8 cellular contexts compared by ENCODE assay signal in genomic region chr1:112701227-112702066, GRCh38. TPM values are rescaled to one million over a fixed set of nuclear protein-coding genes. Genes with fewer than 3 reads are reported as not detected.
DNase-seq lines count a peak whose midpoint lies in the region; ATAC-seq and TF ChIP-seq lines count a peak whose summit lies in the region.

No MANE protein-coding gene starts in this region.

- no peaks in the 10 kb centered on the region for H3K27me3 ChIP-seq in SK-N-SH (ENCODE audit: insufficient read depth)
- H3K27me3 ChIP-seq in adrenal gland = no peaks in the 10 kb centered on the region
- no peaks in the 10 kb centered on the region for H3K27me3 ChIP-seq in lung (ENCODE audit: control insufficient read depth, insufficient read depth)
- no peaks in the 10 kb centered on the region for H3K27me3 ChIP-seq in suprapubic skin

- POLR2A ChIA-PET in SK-N-SH (lab: Yijun Ruan, JAX) = interaction anchor here (1.2 kb wide), 2 partner anchors 27 to 300 kb away, joined by 3 to 5 read pairs; partner anchors contain the start of gene MOV10

- TF ChIP-seq POLR2A in adrenal gland (IDR thresholded peaks at IDR 0.05) (no peak), suprapubic skin (IDR thresholded peaks at IDR 0.05) (no peak)

- DNase-seq in SK-N-SH (no peak), adrenal gland (peak in 1 of 7 donors; percentile 58), lung (ENCODE audit: low spot score) (no peak), suprapubic skin (ENCODE audit: low spot score in 2 of 2) (no peak), NCI-H2081 (lab: John Stamatoyannopoulos, UW) (no peak), hypothalamus (lab: John Stamatoyannopoulos, UW) (no peak)

- H3K79me2 ChIP-seq in SK-N-SH (ENCODE audit: insufficient read depth) = peaks cover 38% of the 10 kb centered on the region

- peak overlapping the region; percentile 57; the same call in 1 of the 2 replicates for H3K9ac ChIP-seq in SK-N-SH

- H3K9me2 ChIP-seq in SK-N-SH = no peaks in the 10 kb centered on the region

- H3K9me3 ChIP-seq in SK-N-SH (no peaks in the 10 kb centered on the region), adrenal gland (replicated peaks in 1 of 3) (no peaks in the 10 kb centered on the region), lung (ENCODE audit: control insufficient read depth in 2 of 2, insufficient read depth in 1 of 2, low read length in 1 of 2) (no peaks in the 10 kb centered on the region), suprapubic skin (no peaks in the 10 kb centered on the region)

- H3K27ac ChIP-seq in SK-N-SH (ENCODE audit: low read depth in 2 of 2, low read length in 1 of 2) = peak overlapping the region; percentile 70 to 90
- H3K27ac ChIP-seq in adrenal gland = peak overlapping the region; percentile 65 to 95 (median 92)
- H3K27ac ChIP-seq in lung (ENCODE audit: low read depth in 1 of 2, low read length in 1 of 2) = peak overlapping the region; percentile 88 to 89
- peak overlapping the region; percentile 77 for H3K27ac ChIP-seq in suprapubic skin

- WGBS in SK-N-SH (ENCODE audit: low lambda C conversion rate) = 92% methylated on average over 17 of the region's 17 CpGs
- 63 to 76% (median 66%) methylated on average over 12 to 17 of the region's 17 CpGs for WGBS in adrenal gland, 4 donors
- 74 to 81% methylated on average over 17 of the region's 17 CpGs for WGBS in lung, 2 donors
- 86% methylated on average over 7 of the region's 17 CpGs for WGBS in suprapubic skin

- no peak overlapping the region for H2AFZ ChIP-seq in SK-N-SH (ENCODE audit: low read depth)

- TF ChIP-seq CTCF in SK-N-SH (IDR thresholded peaks at IDR 0.05) (no peak), adrenal gland (IDR thresholded peaks at IDR 0.05) (no peak), lung (IDR thresholded peaks at IDR 0.05; ENCODE audit: control extremely low read depth, extremely low read depth) (no peak), suprapubic skin (IDR thresholded peaks at IDR 0.05) (no peak)

- no peak for TF ChIP-seq RAD21 in SK-N-SH (IDR thresholded peaks at IDR 0.05; ENCODE audit: low read length)

- H3K4me1 ChIP-seq in SK-N-SH (ENCODE audit: control insufficient read depth in 1 of 2, insufficient read depth in 2 of 2, low read depth in 1 of 2, low read length in 1 of 2) = peaks cover 36 to 60% of the 10 kb centered on the region in 2 experiments; a peak in 3 of 4 replicates
- peaks cover 48 to 76% of the 10 kb centered on the region in 2 donors for H3K4me1 ChIP-seq in adrenal gland (replicated peaks in 1 of 2)
- peaks cover 12 to 29% of the 10 kb centered on the region in 2 donors for H3K4me1 ChIP-seq in lung (ENCODE audit: control insufficient read depth in 2 of 2, insufficient read depth in 2 of 2, low read length in 2 of 2)
- H3K4me1 ChIP-seq in suprapubic skin = peaks cover 79% of the 10 kb centered on the region

- peak overlapping the region; percentile 46 for H3K4me2 ChIP-seq in SK-N-SH

- H3K36me3 ChIP-seq in SK-N-SH (replicated peaks in 1 of 2; ENCODE audit: control insufficient read depth in 1 of 2, insufficient read depth in 2 of 2, low read length in 1 of 2) (peaks cover 28 to 54% of the 10 kb centered on the region in 2 experiments), adrenal gland (replicated peaks in 1 of 2) (peaks cover 0 to 59% of the 10 kb centered on the region in 2 donors), lung (ENCODE audit: control insufficient read depth in 2 of 2, insufficient read depth in 2 of 2, low read length in 2 of 2) (peaks cover 0 to 29% of the 10 kb centered on the region in 2 donors), suprapubic skin (peaks cover 30% of the 10 kb centered on the region)

- TF ChIP-seq EP300 in SK-N-SH (IDR thresholded peaks at IDR 0.05; ENCODE audit: borderline replicate concordance in 1 of 2, low read depth in 1 of 2, low read length in 1 of 2) (no peak), suprapubic skin (IDR thresholded peaks at IDR 0.05) (no peak)

- H3K4me3 ChIP-seq in SK-N-SH (ENCODE audit: low read depth in 2 of 2, low read length in 1 of 2) (0 out of 4 replicates have a peak overlapping the region, but pooled peaks of 1 of the 2 experiments have one; percentile 18), adrenal gland (no peak overlapping the region), lung (no peak overlapping the region), suprapubic skin (no peak overlapping the region)

- H4K20me1 ChIP-seq in SK-N-SH (ENCODE audit: insufficient read depth) = peaks cover 11% of the 10 kb centered on the region

- H3F3A ChIP-seq in SK-N-SH (replicated peaks; ENCODE audit: insufficient read depth) = peaks cover 47% of the 10 kb centered on the region

- ATAC-seq in SK-N-SH treated with all-trans-retinoic acid at 6 μM for 48 hours (no peak), lung (ENCODE audit: insufficient read depth, low FRiP score) (no peak), HG03039 (IDR thresholded peaks at IDR 0.05; ENCODE audit: unreplicated experiment) (no peak)

- intact Hi-C loops in adrenal gland (cut with DNase I) = no loop called here

- CTCF ChIA-PET in SK-N-SH (lab: Yijun Ruan, JAX) = interaction anchor here (0.7 to 4.4 kb wide), 8 partner anchors 14 to 311 kb away, joined by 3 to 21 read pairs (median 8); partner anchors contain the start of genes MOV10 and PPM1J

TF ChIP-seq in SK-N-SH, 30 proteins besides CTCF, POLR2A, EP300 and RAD21 (continues in another document):
- no peak for TF ChIP-seq NRF1 (IDR thresholded peaks at IDR 0.05; ENCODE audit: low read depth, low read length)
- TF ChIP-seq, protein P1, sequence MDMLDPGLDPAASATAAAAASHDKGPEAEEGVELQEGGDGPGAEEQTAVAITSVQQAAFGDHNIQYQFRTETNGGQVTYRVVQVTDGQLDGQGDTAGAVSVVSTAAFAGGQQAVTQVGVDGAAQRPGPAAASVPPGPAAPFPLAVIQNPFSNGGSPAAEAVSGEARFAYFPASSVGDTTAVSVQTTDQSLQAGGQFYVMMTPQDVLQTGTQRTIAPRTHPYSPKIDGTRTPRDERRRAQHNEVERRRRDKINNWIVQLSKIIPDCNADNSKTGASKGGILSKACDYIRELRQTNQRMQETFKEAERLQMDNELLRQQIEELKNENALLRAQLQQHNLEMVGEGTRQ (IDR thresholded peaks at IDR 0.05; ENCODE audit: borderline replicate concordance, low read depth, low read length) = no peak
- no peak for TF ChIP-seq SMC3 (IDR thresholded peaks at IDR 0.05; ENCODE audit: low read depth, low read length)
- TF ChIP-seq GABPA (IDR thresholded peaks at IDR 0.05; ENCODE audit: low read depth) = no peak

TF ChIP-seq in SK-N-SH treated with all-trans-retinoic acid at 6 μM for 48 hours, 23 proteins besides CTCF, POLR2A, EP300 and RAD21:
- TF ChIP-seq ZNF70 (CRISPR knock-in tag; IDR thresholded peaks at IDR 0.05) (no peak), ZC3H10 (CRISPR knock-in tag; IDR thresholded peaks at IDR 0.05) (no peak), CSRNP3 (CRISPR knock-in tag; IDR thresholded peaks at IDR 0.05) (no peak), ZNF565 (CRISPR knock-in tag; conservative IDR thresholded peaks at IDR 0.05; ENCODE audit: low read depth) (no peak), ZFP3 (CRISPR knock-in tag; IDR thresholded peaks at IDR 0.05) (no peak), OSR1 (CRISPR knock-in tag; IDR thresholded peaks at IDR 0.05) (no peak), BACH2 (CRISPR knock-in tag; IDR thresholded peaks at IDR 0.05; ENCODE audit: borderline replicate concordance) (no peak)
- TF ChIP-seq, protein P2, sequence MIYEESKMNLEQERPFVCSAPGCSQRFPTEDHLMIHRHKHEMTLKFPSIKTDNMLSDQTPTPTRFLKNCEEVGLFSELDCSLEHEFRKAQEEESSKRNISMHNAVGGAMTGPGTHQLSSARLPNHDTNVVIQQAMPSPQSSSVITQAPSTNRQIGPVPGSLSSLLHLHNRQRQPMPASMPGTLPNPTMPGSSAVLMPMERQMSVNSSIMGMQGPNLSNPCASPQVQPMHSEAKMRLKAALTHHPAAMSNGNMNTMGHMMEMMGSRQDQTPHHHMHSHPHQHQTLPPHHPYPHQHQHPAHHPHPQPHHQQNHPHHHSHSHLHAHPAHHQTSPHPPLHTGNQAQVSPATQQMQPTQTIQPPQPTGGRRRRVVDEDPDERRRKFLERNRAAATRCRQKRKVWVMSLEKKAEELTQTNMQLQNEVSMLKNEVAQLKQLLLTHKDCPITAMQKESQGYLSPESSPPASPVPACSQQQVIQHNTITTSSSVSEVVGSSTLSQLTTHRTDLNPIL (CRISPR knock-in tag; IDR thresholded peaks at IDR 0.05; ENCODE audit: low read depth) = no peak

RNA-seq across cellular contexts. Expression of gene RHOC, which starts 5.5 kb away (rescaled TPM):
- polyA plus RNA-seq in SK-N-SH (2012; rRNA removed) (961 and 1,028 TPM in 2 replicates), adrenal gland (100 to 1,000 TPM; 186 to 242 (median 238) TPM), lung (100 to 1,000 TPM; 169 to 243 TPM)
- 761 and 772 TPM in 2 replicates for polyA plus RNA-seq in SK-N-SH (2012; cell fraction: cytosol; rRNA removed)
- polyA plus RNA-seq in SK-N-SH (2012; cell fraction: nucleus; rRNA removed) = 538 and 661 TPM in 2 replicates
- total RNA-seq in adrenal gland (100 to 1,000 TPM; 191 to 374 (median 235) TPM), lung (100 to 1,000 TPM; 125 to 211 TPM), suprapubic skin (100 to 1,000 TPM; 138 to 185 (median 153) TPM)

RNA-seq across cellular contexts. Expression of gene PPM1J, which starts 13.7 kb away (rescaled TPM):
- polyA plus RNA-seq in SK-N-SH (2012; rRNA removed) = 5.3 and 6.7 TPM in 2 replicates
- 2.7 and 3.7 TPM in 2 replicates for polyA plus RNA-seq in SK-N-SH (2012; cell fraction: cytosol; rRNA removed)
- polyA plus RNA-seq in SK-N-SH (2012; cell fraction: nucleus; rRNA removed) = 21.9 and 22.0 TPM in 2 replicates
- total RNA-seq in adrenal gland = 1 to 10 TPM in 3 of 8 donors, under 1 TPM in 4, not detected in 1; 0.31 to 4.7 (median 0.61) TPM
- 1 to 10 TPM; 1.7 to 5.1 (median 2.7) TPM for polyA plus RNA-seq in adrenal gland
- total RNA-seq in lung = under 1 TPM in 1 of 2 donors, not detected in 1; 0.64 TPM
- polyA plus RNA-seq in lung = under 1 TPM; 0.45 to 0.92 TPM
- total RNA-seq in suprapubic skin = 10 to 100 TPM in 3 of 4 donors, 1 to 10 TPM in 1; 6.6 to 22.1 (median 13.4) TPM

RNA-seq across cellular contexts. Expression of gene MOV10, which starts 27.0 kb away (rescaled TPM):
- polyA plus RNA-seq in SK-N-SH (2012; rRNA removed) = 81.0 and 87.4 TPM in 2 replicates
- 25.9 and 38.1 TPM in 2 replicates for polyA plus RNA-seq in SK-N-SH (2012; cell fraction: cytosol; rRNA removed)
- polyA plus RNA-seq in SK-N-SH (2012; cell fraction: nucleus; rRNA removed) = 325 and 510 TPM in 2 replicates
- total RNA-seq in adrenal gland = 10 to 100 TPM; 39.1 to 86.7 (median 58.1) TPM
- polyA plus RNA-seq in adrenal gland = 100 to 1,000 TPM in 2 of 3 donors, 10 to 100 TPM in 1; 43.7 to 372 (median 242) TPM
- total RNA-seq in lung = 10 to 100 TPM; 37.7 to 51.3 TPM
- 10 to 100 TPM; 33.4 to 42.7 TPM for polyA plus RNA-seq in lung
- 100 to 1,000 TPM in 1 of 4 donors, 10 to 100 TPM in 3; 42.8 to 147 (median 70.1) TPM for total RNA-seq in suprapubic skin
